Comparison of ENCODE assay signal across 8 cellular contexts in the genomic region with DNA sequence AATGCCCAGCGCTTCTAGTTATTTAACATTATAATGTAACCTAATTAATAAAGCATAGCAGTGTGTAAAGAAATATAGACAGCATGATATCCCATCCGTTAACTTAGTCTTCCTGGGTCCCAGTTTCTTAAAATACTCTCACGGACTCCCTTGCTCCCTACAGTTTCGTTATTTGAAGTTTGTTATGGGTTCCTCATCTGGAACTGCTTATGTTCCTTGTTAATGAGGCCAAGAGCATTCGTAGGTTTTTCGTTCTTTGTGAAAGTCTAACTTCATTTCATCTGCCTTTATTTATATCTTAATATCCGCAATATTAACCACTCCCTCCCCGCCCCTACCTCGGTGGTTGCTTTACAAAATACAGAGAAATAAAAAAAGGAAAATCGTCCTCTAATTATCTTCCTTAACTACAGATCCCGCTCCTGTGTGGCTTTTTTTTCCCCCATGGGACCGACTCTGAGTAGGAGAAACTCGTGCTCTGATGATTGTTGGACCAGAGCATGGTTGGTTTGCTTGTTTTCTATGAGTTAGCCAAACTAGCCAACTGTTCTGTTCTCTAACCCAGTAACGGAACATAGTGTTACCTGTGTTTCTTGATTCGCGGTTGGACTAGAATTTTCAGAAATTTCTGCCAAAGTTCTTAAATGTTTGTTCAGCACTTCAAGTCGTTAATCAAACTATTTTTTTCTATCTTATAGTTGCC. TPM values are rescaled to one million over a fixed set of nuclear protein-coding genes. Genes with fewer than 3 reads are reported as not detected.
A peak's percentile ranks its signal among the peaks of the same experiment; 100 is the strongest.
DNase-seq lines count a peak whose midpoint lies in the region; ATAC-seq and TF ChIP-seq lines count a peak whose summit lies in the region.

No MANE protein-coding gene starts in this region.

- H3K4me1 Mint-ChIP-seq in activated T-cell treated with anti-CD3 and anti-CD28 coated beads, Interleukin-2, amount 50 U/mL, for 24 hours (ENCODE audit: low read depth), result peaks cover 58% of the 10 kb centered on the region
- peaks cover 41% of the 10 kb centered on the region for H3K4me1 Mint-ChIP-seq in neural crest cell

- peaks cover 69% of the 10 kb centered on the region for H3K36me3 Mint-ChIP-seq in activated T-cell treated with anti-CD3 and anti-CD28 coated beads, Interleukin-2, amount 50 U/mL, for 24 hours (ENCODE audit: low read depth)
- H3K36me3 Mint-ChIP-seq in neural crest cell (ENCODE audit: low read depth), result no peaks in the 10 kb centered on the region

- H3K9me3 Mint-ChIP-seq in activated T-cell treated with anti-CD3 and anti-CD28 coated beads, Interleukin-2, amount 50 U/mL, for 24 hours, result no peaks in the 10 kb centered on the region
- H3K9me3 Mint-ChIP-seq in neural crest cell, result no peaks in the 10 kb centered on the region

- peak overlapping the region; percentile 95 for H3K27ac Mint-ChIP-seq in activated T-cell treated with anti-CD3 and anti-CD28 coated beads, Interleukin-2, amount 50 U/mL, for 24 hours
- H3K27ac Mint-ChIP-seq in neural crest cell (ENCODE audit: unreplicated experiment), result peak overlapping the region; percentile 91

- H3K4me3 Mint-ChIP-seq in activated T-cell treated with anti-CD3 and anti-CD28 coated beads, Interleukin-2, amount 50 U/mL, for 24 hours, result peak overlapping the region; percentile 90
- peak overlapping the region; percentile 91 for H3K4me3 Mint-ChIP-seq in neural crest cell

- H3K27me3 Mint-ChIP-seq in activated T-cell treated with anti-CD3 and anti-CD28 coated beads, Interleukin-2, amount 50 U/mL, for 24 hours, result no peaks in the 10 kb centered on the region
- no peaks in the 10 kb centered on the region for H3K27me3 Mint-ChIP-seq in neural crest cell (ENCODE audit: low read depth)

- no peak for TF ChIP-seq CTCF in neural crest cell (conservative IDR thresholded peaks at IDR 0.05)

- ATAC-seq in SK-N-SH treated with all-trans-retinoic acid at 6 μM for 48 hours (peak; percentile 6), GM19328 (IDR thresholded peaks at IDR 0.05; ENCODE audit: unreplicated experiment) (no peak), HG03135 (IDR thresholded peaks at IDR 0.05; ENCODE audit: unreplicated experiment) (no peak)

- no peak for DNase-seq in activated T-cell treated with anti-CD3 and anti-CD28 coated beads, Interleukin-2, amount 50 U/mL, for 24 hours
- DNase-seq in activated T-cell treated with anti-CD3 and anti-CD28 coated beads for 4 hours (no peak), fibroblast of gingiva (ENCODE audit: low read depth) (peak; percentile 28), neural crest cell (ENCODE audit: low read depth, low spot score) (no peak), SIG-M5 treated with dmso at 0.1 percent for 504 hours (lab: John Stamatoyannopoulos, UW; ENCODE audit: unreplicated experiment) (no peak)

TF ChIP-seq in SK-N-SH treated with all-trans-retinoic acid at 6 μM for 48 hours, 23 proteins besides CTCF, POLR2A, EP300 and RAD21:
- no peak for TF ChIP-seq ARNTL (CRISPR knock-in tag; IDR thresholded peaks at IDR 0.05; ENCODE audit: borderline replicate concordance, low read depth)
- TF ChIP-seq ZNF8 (CRISPR knock-in tag; IDR thresholded peaks at IDR 0.05), result no peak
- no peak for TF ChIP-seq ZFP30 (CRISPR knock-in tag; IDR thresholded peaks at IDR 0.05)
- TF ChIP-seq BACH2 (CRISPR knock-in tag; IDR thresholded peaks at IDR 0.05; ENCODE audit: borderline replicate concordance), result no peak
- no peak for TF ChIP-seq PPARA (CRISPR knock-in tag; IDR thresholded peaks at IDR 0.05; ENCODE audit: borderline replicate concordance)
- no peak for TF ChIP-seq ZC3H10 (CRISPR knock-in tag; IDR thresholded peaks at IDR 0.05)
- no peak for TF ChIP-seq ISL1 (CRISPR knock-in tag; IDR thresholded peaks at IDR 0.05)
- no peak for TF ChIP-seq ESRRG (CRISPR knock-in tag; IDR thresholded peaks at IDR 0.05)
- TF ChIP-seq GLIS3 (CRISPR knock-in tag; IDR thresholded peaks at IDR 0.05), result no peak
- no peak for TF ChIP-seq RARB (CRISPR knock-in tag; IDR thresholded peaks at IDR 0.05)
- TF ChIP-seq TOX (CRISPR knock-in tag; IDR thresholded peaks at IDR 0.05; ENCODE audit: borderline replicate concordance), result no peak
- TF ChIP-seq ZFP3 (CRISPR knock-in tag; IDR thresholded peaks at IDR 0.05), result no peak
- no peak for TF ChIP-seq ZNF70 (CRISPR knock-in tag; IDR thresholded peaks at IDR 0.05)
- no peak for TF ChIP-seq CSDC2 (CRISPR knock-in tag; IDR thresholded peaks at IDR 0.05)
- TF ChIP-seq PATZ1 (CRISPR knock-in tag; IDR thresholded peaks at IDR 0.05; ENCODE audit: borderline replicate concordance), result no peak
- TF ChIP-seq TSHZ2 (CRISPR knock-in tag; IDR thresholded peaks at IDR 0.05), result no peak

RNA-seq across cellular contexts. Expression of gene ADPRM, which starts 0.9 kb away (rescaled TPM):
- total RNA-seq in neural crest cell, result 9.7 and 9.8 TPM in 2 replicates

RNA-seq across cellular contexts. Expression of gene SCO1, which starts 0.9 kb away (rescaled TPM):
- total RNA-seq in neural crest cell, result 32.5 and 36.2 TPM in 2 replicates

RNA-seq across cellular contexts. Expression of gene TMEM220, which starts 31.6 kb away (rescaled TPM):
- 5.0 and 5.1 TPM in 2 replicates for total RNA-seq in neural crest cell

RNA-seq across cellular contexts. Expression of gene MYH3, which starts 41.2 kb away (rescaled TPM):
- 3.6 and 3.8 TPM in 2 replicates for total RNA-seq in neural crest cell
